In genomic region chr2:9170458-9171130, GRCh38 we compare ENCODE assay signal across 15 cellular contexts. TPM values are rescaled to one million over a fixed set of nuclear protein-coding genes. Genes with fewer than 3 reads are reported as not detected.
DNase-seq lines count a peak whose midpoint lies in the region; ATAC-seq and TF ChIP-seq lines count a peak whose summit lies in the region.
"Had no signal": no experiment of that assay in that cellular context is flagged by ENCODE, and none has a peak within 500 bp of the region (broad histone marks: within the 10 kb centered on the region; RNA-seq: fewer than 3 reads in every experiment).

No MANE protein-coding gene starts in this region.

- BruUV-seq in Calu3 (replicated peaks; lab: Mats Ljungman, UMichigan) = no TSS peak

- CTCF ChIA-PET in Calu3 (lab: Charles Lee) = interaction anchor here (1.1 to 1.4 kb wide), 2 partner anchors 28 to 163 kb away, joined by 3 to 4 read pairs; no protein-coding TSS in a partner anchor

- no peaks in the 10 kb centered on the region for H3K27me3 Mint-ChIP-seq in Calu3 (ENCODE audit: unreplicated experiment)
- no peaks in the 10 kb centered on the region for H3K27me3 Mint-ChIP-seq in dendritic cell treated with granulocyte-macrophage colony-stimulating factor and Interleukin-4, amounts not matched to agents 40 ng/mL and 50 ng/mL, for 4 days
- peaks cover 8% of the 10 kb centered on the region for H3K27me3 Mint-ChIP-seq in nephron (ENCODE audit: low read depth)

- DNase-seq in Calu3 (peak; percentile 78), MV-4-11 (lab: John Stamatoyannopoulos, UW) (peak; percentile 77), retina (no peak), medulla oblongata (ENCODE audit: extremely low spot score) (no peak)
- DNase-seq in stimulated activated naive CD4-positive, alpha-beta T cell (lab: John Stamatoyannopoulos, UW) = no peak
- DNase-seq: activated CD4-positive, alpha-beta memory T cell treated with anti-CD3 and anti-CD28 coated beads, Interleukin-2, amount 10 ng/mL, durations not matched to agents 7 days and 5 days; adrenal gland; COR-L47; kidney glomerular epithelial cell; naive thymus-derived CD4-positive, alpha-beta T cell; NCI-H2029 treated with DMSO at 0.1 percent for 48 hours had no signal

- intact Hi-C loops in Calu3 (cut with micrococcal nuclease; ENCODE audit: unreplicated experiment) = loop anchor here (2.0 kb wide), 1 partner anchor 64 kb away; no protein-coding TSS in a partner anchor
- intact Hi-C loops in dendritic cell treated with granulocyte-macrophage colony-stimulating factor and Interleukin-4, amounts not matched to agents 40 ng/mL and 50 ng/mL, for 4 days (cut with micrococcal nuclease) = no loop called here

- H3K36me3 Mint-ChIP-seq in Calu3 (ENCODE audit: insufficient read depth, unreplicated experiment) = peaks cover 6% of the 10 kb centered on the region
- H3K36me3 Mint-ChIP-seq in dendritic cell treated with granulocyte-macrophage colony-stimulating factor and Interleukin-4, amounts not matched to agents 40 ng/mL and 50 ng/mL, for 4 days (ENCODE audit: low read depth) = peaks cover 5% of the 10 kb centered on the region
- no peaks in the 10 kb centered on the region for H3K36me3 Mint-ChIP-seq in nephron (ENCODE audit: low read depth)
- H3K36me3 Mint-ChIP-seq: naive thymus-derived CD4-positive, alpha-beta T cell had no signal

- H3K27ac Mint-ChIP-seq in Calu3 (ENCODE audit: unreplicated experiment) (peak overlapping the region; percentile 84), nephron (peak overlapping the region in 2 of 3 experiments; percentile 34 to 37)
- H3K27ac Mint-ChIP-seq in dendritic cell treated with granulocyte-macrophage colony-stimulating factor and Interleukin-4, amounts not matched to agents 40 ng/mL and 50 ng/mL, for 4 days = peak overlapping the region; percentile 99
- H3K27ac Mint-ChIP-seq: activated CD4-positive, alpha-beta memory T cell treated with anti-CD3 and anti-CD28 coated beads, Interleukin-2, amount 10 ng/mL, durations not matched to agents 7 days and 5 days; activated T-helper 17 cell treated with anti-CD3 and anti-CD28 coated beads, Interleukin-2, amount 50 U/mL, for 72 hours; naive thymus-derived CD4-positive, alpha-beta T cell had no signal

- H3K4me3 Mint-ChIP-seq in Calu3 (ENCODE audit: low read depth, unreplicated experiment) (peak overlapping the region; percentile 57), nephron (no peak overlapping the region)
- no peak overlapping the region for H3K4me3 Mint-ChIP-seq in dendritic cell treated with granulocyte-macrophage colony-stimulating factor and Interleukin-4, amounts not matched to agents 40 ng/mL and 50 ng/mL, for 4 days
- H3K4me3 Mint-ChIP-seq: activated CD4-positive, alpha-beta memory T cell treated with anti-CD3 and anti-CD28 coated beads, Interleukin-2, amount 10 ng/mL, durations not matched to agents 7 days and 5 days; activated T-helper 17 cell treated with anti-CD3 and anti-CD28 coated beads, Interleukin-2, amount 50 U/mL, for 72 hours; naive thymus-derived CD4-positive, alpha-beta T cell had no signal

- ATAC-seq in GM18867 (IDR thresholded peaks at IDR 0.05; ENCODE audit: unreplicated experiment) = no peak
- ATAC-seq: activated T-helper 17 cell treated with anti-CD3 and anti-CD28 coated beads, Interleukin-2, amount 50 U/mL, for 72 hours; naive thymus-derived CD4-positive, alpha-beta T cell had no signal

- TF ChIP-seq CTCF in Calu3 (IDR thresholded peaks at IDR 0.05; ENCODE audit: unreplicated experiment) (no peak), nephron (IDR thresholded peaks at IDR 0.05; ENCODE audit: unreplicated experiment in 3 of 3) (no peak)

- H3K9me3 Mint-ChIP-seq in Calu3 (ENCODE audit: low read depth, unreplicated experiment) (no peaks in the 10 kb centered on the region), nephron (no peaks in the 10 kb centered on the region)
- H3K9me3 Mint-ChIP-seq in dendritic cell treated with granulocyte-macrophage colony-stimulating factor and Interleukin-4, amounts not matched to agents 40 ng/mL and 50 ng/mL, for 4 days = no peaks in the 10 kb centered on the region
- H3K9me3 Mint-ChIP-seq: activated CD4-positive, alpha-beta memory T cell treated with anti-CD3 and anti-CD28 coated beads, Interleukin-2, amount 10 ng/mL, durations not matched to agents 7 days and 5 days; activated T-helper 17 cell treated with anti-CD3 and anti-CD28 coated beads, Interleukin-2, amount 50 U/mL, for 72 hours had no signal

- H3K4me1 Mint-ChIP-seq in Calu3 (ENCODE audit: low read depth, unreplicated experiment) (peaks cover 54% of the 10 kb centered on the region), nephron (peaks cover 6% of the 10 kb centered on the region)
- H3K4me1 Mint-ChIP-seq in dendritic cell treated with granulocyte-macrophage colony-stimulating factor and Interleukin-4, amounts not matched to agents 40 ng/mL and 50 ng/mL, for 4 days (ENCODE audit: low read depth) = peaks cover 74% of the 10 kb centered on the region
- H3K4me1 Mint-ChIP-seq: activated CD4-positive, alpha-beta memory T cell treated with anti-CD3 and anti-CD28 coated beads, Interleukin-2, amount 10 ng/mL, durations not matched to agents 7 days and 5 days; activated T-helper 17 cell treated with anti-CD3 and anti-CD28 coated beads, Interleukin-2, amount 50 U/mL, for 72 hours had no signal

RNA-seq across cellular contexts. Expression of gene ASAP2, which starts 36.0 kb away (rescaled TPM):
- total RNA-seq in Calu3 (2022) = 75.1 and 78.6 TPM in 2 replicates

Comparison
In these comparisons a context has a peak if more than half of its experiments do, and no peak if none do; other contexts are left out.
1. DNase-seq: peak in Calu3 (single experiment) and MV-4-11 (single experiment); none in retina (single experiment), medulla oblongata (single experiment) and stimulated activated naive CD4-positive, alpha-beta T cell (0 of 6).
2. H3K27ac Mint-ChIP-seq: peak in every context shown above with its lines; median percentile 99 in dendritic cell treated with granulocyte-macrophage colony-stimulating factor and Interleukin-4, amounts not matched to agents 40 ng/mL and 50 ng/mL, for 4 days; 84 in Calu3; 36 in nephron.